Comparison of ENCODE assay signal across 10 cellular contexts in genomic region chr6:106702046-106702445, GRCh38.
DNase-seq lines count a peak whose midpoint lies in the region; ATAC-seq and TF ChIP-seq lines count a peak whose summit lies in the region.
"Had no signal": no experiment of that assay in that cellular context is flagged by ENCODE, and none has a peak within 500 bp of the region (broad histone marks: within the 10 kb centered on the region; RNA-seq: fewer than 3 reads in every experiment).

No MANE protein-coding gene starts in this region.

- peaks cover 7% of the 10 kb centered on the region for H3K9me3 Mint-ChIP-seq in stimulated activated memory B cell treated with anti-CD40 and anti-IgM and Interleukin-4, amounts not matched to agents 10 μg/mL and 1 μg/mL and 100 μg/mL, for 72 hours

- peak overlapping the region; percentile 79 for H3K4me3 Mint-ChIP-seq in stimulated activated memory B cell treated with anti-CD40 and anti-IgM and Interleukin-4, amounts not matched to agents 10 μg/mL and 1 μg/mL and 100 μg/mL, for 72 hours

- intact Hi-C loops in lower leg skin (cut with DNase I; ENCODE audit: low total_unique reads) = no loop called here

- no peak overlapping the region for H3K4me3 ChIP-seq in lower leg skin (ENCODE audit: low read depth, poor library complexity, severe bottlenecking)
- H3K4me3 ChIP-seq: lung had no signal

- H3K27ac Mint-ChIP-seq in stimulated activated memory B cell treated with anti-CD40 and anti-IgM and Interleukin-4, amounts not matched to agents 10 μg/mL and 1 μg/mL and 100 μg/mL, for 72 hours = peak overlapping the region; percentile 100

- peaks cover 11% of the 10 kb centered on the region for H3K36me3 Mint-ChIP-seq in stimulated activated memory B cell treated with anti-CD40 and anti-IgM and Interleukin-4, amounts not matched to agents 10 μg/mL and 1 μg/mL and 100 μg/mL, for 72 hours

- ATAC-seq in HG02885 (IDR thresholded peaks at IDR 0.05; ENCODE audit: poor library complexity, unreplicated experiment) = peak; percentile 49
- peak; percentile 80 for ATAC-seq in stimulated activated memory B cell treated with anti-CD40 and anti-IgM and Interleukin-4, amounts not matched to agents 10 μg/mL and 1 μg/mL and 100 μg/mL, for 72 hours

- DNase-seq in NCI-H2107 treated with DMSO at 0.1 percent for 48 hours (lab: John Stamatoyannopoulos, UW; ENCODE audit: unreplicated experiment) (peak; percentile 88), NCI-H2107 (lab: John Stamatoyannopoulos, UW) (no peak), NCI-H345 (lab: John Stamatoyannopoulos, UW) (peak; percentile 67), lower leg skin (ENCODE audit: low spot score in 2 of 2) (no peak)
- DNase-seq in NK-92 treated with Interleukin-12 subunit alpha and Interleukin-12 subunit beta, amount 100 ng/mL, for 24 hours (lab: John Stamatoyannopoulos, UW) = no peak
- no peak for DNase-seq in activated CD4-positive, alpha-beta T cell treated with anti-CD3 and anti-CD28 coated beads for 4 hours
- DNase-seq: effector memory CD4-positive, alpha-beta T cell had no signal

- H3K27me3 Mint-ChIP-seq in stimulated activated memory B cell treated with anti-CD40 and anti-IgM and Interleukin-4, amounts not matched to agents 10 μg/mL and 1 μg/mL and 100 μg/mL, for 72 hours = no peaks in the 10 kb centered on the region

- TF ChIP-seq CTCF in lower leg skin (IDR thresholded peaks at IDR 0.05) = no peak

- 81 to 87% methylated on average over 4 of the region's 4 CpGs for WGBS in lower leg skin, 2 donors

- H3K4me1 Mint-ChIP-seq in stimulated activated memory B cell treated with anti-CD40 and anti-IgM and Interleukin-4, amounts not matched to agents 10 μg/mL and 1 μg/mL and 100 μg/mL, for 72 hours = peaks cover 74% of the 10 kb centered on the region

- TF ChIP-seq POLR2A in lower leg skin (IDR thresholded peaks at IDR 0.05) = no peak

Comparison
In these comparisons a context has a peak if more than half of its experiments do, and no peak if none do; other contexts are left out.
1. DNase-seq: peak in NCI-H2107 treated with DMSO at 0.1 percent for 48 hours (single experiment) and NCI-H345 (single experiment); none in NCI-H2107 (single experiment), NK-92 treated with Interleukin-12 subunit alpha and Interleukin-12 subunit beta, amount 100 ng/mL, for 24 hours (single experiment), activated CD4-positive, alpha-beta T cell treated with anti-CD3 and anti-CD28 coated beads for 4 hours (0 of 2) and lower leg skin (0 of 2).